10 cellular contexts compared by ENCODE assay signal in the genomic region with DNA sequence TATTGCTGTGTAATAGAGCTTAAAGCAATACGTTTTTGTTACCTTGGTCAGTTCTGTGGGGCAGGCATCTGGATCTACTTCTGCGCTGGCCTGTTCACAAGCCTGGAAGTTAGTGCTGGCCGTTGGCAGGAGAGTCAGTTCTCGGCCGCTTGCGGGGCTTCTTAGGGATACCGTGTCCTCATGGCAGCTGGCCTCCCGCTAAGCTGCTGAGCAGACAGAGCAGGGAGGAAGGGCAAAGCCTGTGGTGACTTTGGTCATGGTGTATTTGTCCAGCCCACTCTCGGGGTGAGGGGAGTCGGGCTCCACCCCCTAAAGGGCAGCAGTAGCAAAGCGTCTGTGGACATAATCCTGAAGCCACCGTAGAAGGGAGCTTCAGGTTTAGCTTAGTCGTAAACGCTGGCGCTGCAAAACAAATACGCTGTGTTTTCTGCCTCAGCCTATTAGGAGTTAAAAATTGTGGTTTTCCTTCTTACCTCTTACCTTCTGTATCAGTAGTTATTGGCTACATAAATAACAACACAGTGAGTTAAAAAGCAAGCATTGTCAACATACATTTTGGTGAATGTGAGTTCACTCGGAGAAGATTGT. TPM values are rescaled to one million over a fixed set of nuclear protein-coding genes. Genes with fewer than 3 reads are reported as not detected.
DNase-seq lines count a peak whose midpoint lies in the region; ATAC-seq and TF ChIP-seq lines count a peak whose summit lies in the region.
"Had no signal": no experiment of that assay in that cellular context is flagged by ENCODE, and none has a peak within 500 bp of the region (broad histone marks: within the 10 kb centered on the region; RNA-seq: fewer than 3 reads in every experiment).

No MANE protein-coding gene starts in this region.

- no peaks in the 10 kb centered on the region for H3K36me3 ChIP-seq in CD8-positive, alpha-beta T cell (ENCODE audit: insufficient read depth, low read length)

- H3K27me3 ChIP-seq in CD8-positive, alpha-beta T cell (ENCODE audit: insufficient read depth, low read length) = no peaks in the 10 kb centered on the region

- peak; percentile 74 for DNase-seq in Right ventricle myocardium superior
- DNase-seq in cardiac septum (ENCODE audit: low spot score) = no peak
- peak; percentile 26 for DNase-seq in cerebellar cortex (ENCODE audit: low spot score)
- DNase-seq in left lobe of liver (ENCODE audit: low spot score) = peak; percentile 44
- DNase-seq in type B pancreatic cell (ENCODE audit: extremely low spot score, unreplicated experiment) = no peak
- DNase-seq in CD8-positive, alpha-beta T cell = no peak
- no peak for DNase-seq in NCI-H1930 (lab: John Stamatoyannopoulos, UW)
- DNase-seq in NCI-H1105 (lab: John Stamatoyannopoulos, UW) = no peak
- DNase-seq: activated gamma-delta T cell treated with Interleukin-2 at 50 U/mL for 16 hours had no signal

- no peak for TF ChIP-seq CTCF in type B pancreatic cell (conservative IDR thresholded peaks at IDR 0.05)
- TF ChIP-seq CTCF in CD8-positive, alpha-beta T cell (IDR thresholded peaks at IDR 0.05) = no peak

- no peaks in the 10 kb centered on the region for H3K27me3 Mint-ChIP-seq in type B pancreatic cell
- H3K27me3 Mint-ChIP-seq in CD8-positive, alpha-beta T cell (ENCODE audit: low read depth) = no peaks in the 10 kb centered on the region

- CTCF ChIA-PET in CD8-positive, alpha-beta T cell (lab: Charles Lee) = interaction anchor here (1.5 to 1.8 kb wide), 2 partner anchors 24 to 100 kb away, joined by 3 read pairs; no protein-coding TSS in a partner anchor

- H3K9me3 Mint-ChIP-seq in type B pancreatic cell = no peaks in the 10 kb centered on the region
- no peaks in the 10 kb centered on the region for H3K9me3 Mint-ChIP-seq in CD8-positive, alpha-beta T cell

- H3K27ac ChIP-seq in CD8-positive, alpha-beta T cell (ENCODE audit: low read depth, low read length) = no peak overlapping the region

- peaks cover 46% of the 10 kb centered on the region for H3K4me1 Mint-ChIP-seq in type B pancreatic cell (ENCODE audit: unreplicated experiment)
- H3K4me1 Mint-ChIP-seq in CD8-positive, alpha-beta T cell (ENCODE audit: low read depth) = peaks cover 83% of the 10 kb centered on the region

- ATAC-seq in Right ventricle myocardium superior (ENCODE audit: poor library complexity) (peak; percentile 92), left lobe of liver (peak; percentile 81)
- ATAC-seq in CD8-positive, alpha-beta T cell = no peak
- ATAC-seq: GM12878 had no signal

- peaks cover 35% of the 10 kb centered on the region for H3K4me1 ChIP-seq in CD8-positive, alpha-beta T cell (ENCODE audit: insufficient read depth, low read length)

- intact Hi-C loops in Right ventricle myocardium superior (cut with DNase I) = no loop called here
- intact Hi-C loops in cardiac septum (cut with DNase I) = no loop called here
- intact Hi-C loops in CD8-positive, alpha-beta T cell (cut with DNase I, micrococcal nuclease) = no loop called here

- POLR2A ChIA-PET in CD8-positive, alpha-beta T cell (lab: Charles Lee) = no interaction called here

- no peaks in the 10 kb centered on the region for H3K9me3 ChIP-seq in CD8-positive, alpha-beta T cell (ENCODE audit: low read length)

- H3K27ac Mint-ChIP-seq in type B pancreatic cell = peak overlapping the region; percentile 78
- no peak overlapping the region for H3K27ac Mint-ChIP-seq in CD8-positive, alpha-beta T cell

- H3K36me3 Mint-ChIP-seq in type B pancreatic cell = peaks cover 14% of the 10 kb centered on the region
- peaks cover 32% of the 10 kb centered on the region for H3K36me3 Mint-ChIP-seq in CD8-positive, alpha-beta T cell

- no peak overlapping the region for H3K4me3 ChIP-seq in CD8-positive, alpha-beta T cell (ENCODE audit: low read depth, low read length)
- H3K4me3 ChIP-seq: GM12878 had no signal

- H3K4me3 Mint-ChIP-seq in type B pancreatic cell = peak overlapping the region; percentile 68
- H3K4me3 Mint-ChIP-seq in CD8-positive, alpha-beta T cell = no peak overlapping the region

RNA-seq across cellular contexts. Expression of a gene that starts 12.2 kb away (rescaled TPM):
- total RNA-seq in Right ventricle myocardium superior (48.7 TPM), cardiac septum (50.8 TPM), left lobe of liver (29.2 TPM), type B pancreatic cell (ENCODE audit: low replicate concordance) (51.6 and 59.3 TPM in 2 replicates)
- total RNA-seq in CD8-positive, alpha-beta T cell = 10 to 100 TPM; 25.3 to 28.8 TPM

Comparison
In these comparisons a context has a peak if more than half of its experiments do, and no peak if none do; other contexts are left out.
1. DNase-seq: peak in Right ventricle myocardium superior (single experiment), cerebellar cortex (single experiment) and left lobe of liver (single experiment); none in cardiac septum (single experiment), type B pancreatic cell (single experiment), CD8-positive, alpha-beta T cell (0 of 7), NCI-H1930 (0 of 2) and NCI-H1105 (single experiment).